13 cellular contexts compared by ENCODE assay signal in the genomic region with DNA sequence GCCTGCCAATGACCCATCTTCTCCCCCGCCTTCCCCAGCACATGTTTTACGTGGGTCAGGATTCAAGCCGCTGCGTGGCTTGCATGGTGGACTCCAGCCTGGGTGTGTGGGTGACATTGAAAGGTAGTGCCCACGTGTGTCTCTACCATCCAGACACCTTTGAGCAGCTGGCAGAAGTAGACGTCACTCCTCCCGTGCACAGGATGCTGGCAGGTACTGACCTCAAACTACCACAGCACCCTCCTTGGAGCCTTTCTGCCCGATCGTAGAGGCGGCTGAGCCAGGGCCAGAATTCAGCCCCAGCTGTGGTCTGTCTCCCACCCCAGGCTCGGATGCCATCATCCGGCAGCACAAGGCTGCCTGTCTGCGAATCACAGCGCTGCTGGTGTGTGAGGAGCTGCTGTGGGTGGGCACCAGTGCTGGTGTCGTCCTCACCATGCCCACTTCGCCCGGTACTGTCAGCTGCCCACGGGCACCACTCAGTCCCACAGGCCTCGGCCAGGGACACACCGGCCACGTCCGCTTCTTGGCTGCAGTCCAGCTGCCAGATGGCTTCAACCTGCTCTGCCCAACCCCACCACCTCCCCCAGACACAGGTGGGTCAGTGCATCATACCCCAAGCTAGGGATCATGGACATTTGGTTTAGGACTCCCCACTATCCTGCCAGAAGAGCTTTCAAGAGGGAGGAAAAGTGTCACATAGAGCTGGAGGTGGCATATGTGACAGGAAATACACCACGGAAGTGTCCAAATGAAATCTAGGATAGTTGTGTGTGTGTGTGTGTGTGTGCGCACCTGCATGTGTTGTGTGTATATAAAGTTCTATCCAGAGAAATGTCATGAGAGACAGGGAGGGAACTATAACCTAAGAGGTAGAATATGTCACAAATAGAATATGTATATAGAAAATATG. TPM values are rescaled to one million over a fixed set of nuclear protein-coding genes. Genes with fewer than 3 reads are reported as not detected.
A peak's percentile ranks its signal among the peaks of the same experiment; 100 is the strongest.
DNase-seq lines count a peak whose midpoint lies in the region; ATAC-seq and TF ChIP-seq lines count a peak whose summit lies in the region.
"Had no signal": no experiment of that assay in that cellular context is flagged by ENCODE, and none has a peak within 500 bp of the region (broad histone marks: within the 10 kb centered on the region; RNA-seq: fewer than 3 reads in every experiment).

No MANE protein-coding gene starts in this region.

- no peak for TF ChIP-seq CTCF in upper lobe of left lung (IDR thresholded peaks at IDR 0.05)

- no peaks in the 10 kb centered on the region for H3K9me3 ChIP-seq in effector memory CD4-positive, alpha-beta T cell (ENCODE audit: control insufficient read depth, low read length)
- no peaks in the 10 kb centered on the region for H3K9me3 ChIP-seq in upper lobe of left lung
- H3K9me3 ChIP-seq: left lung, Peyer's patch, suprapubic skin had no signal

- peak overlapping the region; percentile 70 for H3K27ac ChIP-seq in effector memory CD4-positive, alpha-beta T cell (ENCODE audit: insufficient read depth, low read length, poor library complexity, severe bottlenecking)
- H3K27ac ChIP-seq in upper lobe of left lung: peak overlapping the region in 3 of 4 donors; percentile 18 to 58 (median 37)
- H3K27ac ChIP-seq: suprapubic skin had no signal

- peaks cover 24% of the 10 kb centered on the region for H3K4me1 ChIP-seq in effector memory CD4-positive, alpha-beta T cell (ENCODE audit: control insufficient read depth, insufficient read depth, low read length, poor library complexity, severe bottlenecking)
- peaks cover 3 to 18% (median 13%) of the 10 kb centered on the region in 4 donors for H3K4me1 ChIP-seq in upper lobe of left lung
- H3K4me1 ChIP-seq: suprapubic skin had no signal

- no peak for TF ChIP-seq POLR2A in upper lobe of left lung (IDR thresholded peaks at IDR 0.05)

- H3K27me3 ChIP-seq in effector memory CD4-positive, alpha-beta T cell (replicated peaks; ENCODE audit: control insufficient read depth, insufficient read depth, low read length, poor library complexity, severe bottlenecking): no peaks in the 10 kb centered on the region
- H3K27me3 ChIP-seq in upper lobe of left lung: no peaks in the 10 kb centered on the region
- H3K27me3 ChIP-seq: left lung, Peyer's patch, suprapubic skin had no signal

- DNase-seq in activated naive CD4-positive, alpha-beta T cell treated with anti-CD3 and anti-CD28 coated beads, Interleukin-2, amount 10 ng/mL, durations not matched to agents 7 days and 5 days: no peak
- no peak for DNase-seq in activated naive CD4-positive, alpha-beta T cell treated with anti-CD3 and anti-CD28 coated beads, Interleukin-2, amount 50 U/mL, for 16 hours
- no peak for DNase-seq in T-helper 2 cell treated with Interferon-gamma antibody and Interleukin-4, amounts not matched to agents 5 μg/mL and 100 μg/mL, for 36 hours (ENCODE audit: low spot score)
- no peak for DNase-seq in effector memory CD4-positive, alpha-beta T cell
- DNase-seq in upper lobe of left lung (no peak), NCI-H2171 treated with DMSO at 0.1 percent for 48 hours (lab: John Stamatoyannopoulos, UW) (no peak), SHP77 treated with DMSO at 0.1 percent for 48 hours (lab: John Stamatoyannopoulos, UW) (no peak)
- DNase-seq: left lung, NCI-H187 treated with DMSO at 0.1 percent for 48 hours, NCI-H524 treated with DMSO at 0.1 percent for 48 hours, Peyer's patch had no signal

- no peaks in the 10 kb centered on the region for H3K27me3 Mint-ChIP-seq in activated naive CD4-positive, alpha-beta T cell treated with anti-CD3 and anti-CD28 coated beads, Interleukin-2, amount 10 ng/mL, durations not matched to agents 7 days and 5 days
- H3K27me3 Mint-ChIP-seq in T-helper 2 cell treated with Interferon-gamma antibody and Interleukin-4, amounts not matched to agents 5 μg/mL and 100 μg/mL, for 36 hours (ENCODE audit: low read depth): no peaks in the 10 kb centered on the region

- CTCF ChIA-PET in activated naive CD4-positive, alpha-beta T cell treated with anti-CD3 and anti-CD28 coated beads, Interleukin-2, amount 10 ng/mL, durations not matched to agents 7 days and 5 days (lab: Charles Lee): interaction anchor here (0.9 to 9.2 kb wide), 3 partner anchors 10 to 59 kb away, joined by 3 to 82 read pairs (median 3); no protein-coding TSS in a partner anchor

- WGBS in upper lobe of left lung, 2 donors: 67 to 88% methylated on average over 6 to 20 of the region's 24 CpGs

- H3K27ac Mint-ChIP-seq in activated naive CD4-positive, alpha-beta T cell treated with anti-CD3 and anti-CD28 coated beads, Interleukin-2, amount 10 ng/mL, durations not matched to agents 7 days and 5 days: peak overlapping the region; percentile 90
- H3K27ac Mint-ChIP-seq in T-helper 2 cell treated with Interferon-gamma antibody and Interleukin-4, amounts not matched to agents 5 μg/mL and 100 μg/mL, for 36 hours: peak overlapping the region; percentile 85

- peak overlapping the region; percentile 8 for H3K4me3 Mint-ChIP-seq in activated naive CD4-positive, alpha-beta T cell treated with anti-CD3 and anti-CD28 coated beads, Interleukin-2, amount 10 ng/mL, durations not matched to agents 7 days and 5 days
- H3K4me3 Mint-ChIP-seq in T-helper 2 cell treated with Interferon-gamma antibody and Interleukin-4, amounts not matched to agents 5 μg/mL and 100 μg/mL, for 36 hours: peak overlapping the region; percentile 48

- H3K36me3 ChIP-seq in effector memory CD4-positive, alpha-beta T cell (ENCODE audit: control insufficient read depth, insufficient read depth, low read length): no peaks in the 10 kb centered on the region
- peaks cover 10 to 75% (median 52%) of the 10 kb centered on the region in 4 donors for H3K36me3 ChIP-seq in upper lobe of left lung

- ATAC-seq in upper lobe of left lung (ENCODE audit: low FRiP score in 2 of 2): no peak
- ATAC-seq in HG03354 (IDR thresholded peaks at IDR 0.05; ENCODE audit: poor library complexity, severe bottlenecking, unreplicated experiment): no peak
- ATAC-seq: left lung had no signal

- H3K4me3 ChIP-seq in effector memory CD4-positive, alpha-beta T cell (ENCODE audit: insufficient read depth, low read depth, low read length, poor library complexity, severe bottlenecking): peak overlapping the region; percentile 37
- no peak overlapping the region for H3K4me3 ChIP-seq in upper lobe of left lung
- H3K4me3 ChIP-seq: left lung, Peyer's patch, suprapubic skin had no signal

- no peak for TF ChIP-seq EP300 in upper lobe of left lung (IDR thresholded peaks at IDR 0.05)

- H3K4me1 Mint-ChIP-seq in activated naive CD4-positive, alpha-beta T cell treated with anti-CD3 and anti-CD28 coated beads, Interleukin-2, amount 10 ng/mL, durations not matched to agents 7 days and 5 days: peaks cover 28% of the 10 kb centered on the region
- peaks cover 15% of the 10 kb centered on the region for H3K4me1 Mint-ChIP-seq in T-helper 2 cell treated with Interferon-gamma antibody and Interleukin-4, amounts not matched to agents 5 μg/mL and 100 μg/mL, for 36 hours (ENCODE audit: low read depth)

- no peaks in the 10 kb centered on the region for H3K9me3 Mint-ChIP-seq in activated naive CD4-positive, alpha-beta T cell treated with anti-CD3 and anti-CD28 coated beads, Interleukin-2, amount 10 ng/mL, durations not matched to agents 7 days and 5 days
- H3K9me3 Mint-ChIP-seq in T-helper 2 cell treated with Interferon-gamma antibody and Interleukin-4, amounts not matched to agents 5 μg/mL and 100 μg/mL, for 36 hours: no peaks in the 10 kb centered on the region

- H3K36me3 Mint-ChIP-seq in activated naive CD4-positive, alpha-beta T cell treated with anti-CD3 and anti-CD28 coated beads, Interleukin-2, amount 10 ng/mL, durations not matched to agents 7 days and 5 days: peaks cover 7% of the 10 kb centered on the region
- H3K36me3 Mint-ChIP-seq in T-helper 2 cell treated with Interferon-gamma antibody and Interleukin-4, amounts not matched to agents 5 μg/mL and 100 μg/mL, for 36 hours (ENCODE audit: low read depth): peaks cover 5% of the 10 kb centered on the region

RNA-seq across cellular contexts. Expression of a gene that starts 10.6 kb away (rescaled TPM):
- 10 to 100 TPM in 5 of 6 donors, 1 to 10 TPM in 1; 4.9 to 27.0 (median 19.2) TPM for total RNA-seq in upper lobe of left lung

RNA-seq across cellular contexts. Expression of a gene that starts 57.5 kb away (rescaled TPM):
- total RNA-seq in upper lobe of left lung: 100 to 1,000 TPM in 2 of 6 donors, 10 to 100 TPM in 4; 48.1 to 140 (median 65.1) TPM
